In genomic region chr1:59657873-59658465, GRCh38 we compare ENCODE assay signal across 25 cellular contexts.
"Had no signal": no experiment of that assay in that cellular context is flagged by ENCODE, and none has a peak within 500 bp of the region (broad histone marks: within the 10 kb centered on the region; RNA-seq: fewer than 3 reads in every experiment).

No MANE protein-coding gene starts in this region.

- ATAC-seq: effector memory CD8-positive, alpha-beta T cell; esophagus mucosa; gastroesophageal sphincter; heart left ventricle; left cardiac atrium; left lung; left ventricle myocardium superior; lower lobe of right lung; mucosa of descending colon; naive thymus-derived CD8-positive, alpha-beta T cell had no signal

- H3K4me1 ChIP-seq: colonic mucosa, gastroesophageal sphincter, heart left ventricle, left lung, lower lobe of right lung had no signal

- DNase-seq: colonic mucosa; cortex of kidney; effector CD8-positive, alpha-beta T cell; effector memory CD8-positive, alpha-beta T cell; endodermal cell; erythroblast; esophagus squamous epithelium; heart left ventricle; hypothalamus; immature natural killer cell; islet precursor cell; left cardiac atrium; left lung; left ventricle myocardium superior; lower lobe of right lung; mesenchymal stem cell; mucosa of descending colon; naive B cell; naive thymus-derived CD8-positive, alpha-beta T cell had no signal

- H3K9me3 ChIP-seq: colonic mucosa, esophagus squamous epithelium, gastroesophageal sphincter, heart left ventricle, left lung, lower lobe of right lung, mucosa of descending colon had no signal

- H3K36me3 ChIP-seq: colonic mucosa, esophagus squamous epithelium, gastroesophageal sphincter, heart left ventricle, left lung, lower lobe of right lung had no signal

- H3K4me3 ChIP-seq: colonic mucosa, esophagus squamous epithelium, gastroesophageal sphincter, heart left ventricle, hepatocyte, left lung, lower lobe of right lung, mucosa of descending colon had no signal

- H3K27ac ChIP-seq: colonic mucosa, epithelial cell of prostate, esophagus squamous epithelium, gastroesophageal sphincter, heart left ventricle, hepatocyte, left lung, lower lobe of right lung had no signal

- FAIRE-seq: endometrium, frontal cortex had no signal
